1 cellular context compared by ENCODE assay signal in genomic region chr2:96575790-96576456, GRCh38.
TF ChIP-seq lines count a peak whose summit lies in the region.

No MANE protein-coding gene starts in this region.

TF ChIP-seq in HepG2, 621 proteins besides CTCF, POLR2A, EP300 and RAD21:
- TF ChIP-seq MAFF (IDR thresholded peaks at IDR 0.05; ENCODE audit: low read depth, low read length) (peak; percentile 43; the same call in 1 of the 2 replicates), NONO (IDR thresholded peaks at IDR 0.05) (no peak), NONO (CRISPR knock-in tag; conservative IDR thresholded peaks at IDR 0.05) (no peak), ZNF329 (CRISPR knock-in tag; IDR thresholded peaks at IDR 0.05; ENCODE audit: low read depth) (no peak), ZSCAN12 (CRISPR knock-in tag; IDR thresholded peaks at IDR 0.05) (no peak), SKI (IDR thresholded peaks at IDR 0.05; ENCODE audit: partially characterized antibody) (no peak), ISL2 (CRISPR knock-in tag; IDR thresholded peaks at IDR 0.05) (no peak), MAFK (conservative IDR thresholded peaks at IDR 0.05 in 1 of 2, IDR thresholded peaks at IDR 0.05 in 1 of 2; ENCODE audit: low read length in 2 of 2) (peak; percentile 54 to 68), ZNF451 (CRISPR knock-in tag; IDR thresholded peaks at IDR 0.05) (no peak), ZNF556 (CRISPR knock-in tag; IDR thresholded peaks at IDR 0.05; ENCODE audit: borderline replicate concordance) (no peak), ZNF614 (CRISPR knock-in tag; IDR thresholded peaks at IDR 0.05; ENCODE audit: borderline replicate concordance) (no peak), ZNF18 (CRISPR knock-in tag; IDR thresholded peaks at IDR 0.05; ENCODE audit: insufficient replicate concordance) (no peak), MIER2 (CRISPR knock-in tag; IDR thresholded peaks at IDR 0.05) (no peak), PHF20 (CRISPR knock-in tag; IDR thresholded peaks at IDR 0.05) (no peak)
